24 cellular contexts compared by ENCODE assay signal in the genomic region with DNA sequence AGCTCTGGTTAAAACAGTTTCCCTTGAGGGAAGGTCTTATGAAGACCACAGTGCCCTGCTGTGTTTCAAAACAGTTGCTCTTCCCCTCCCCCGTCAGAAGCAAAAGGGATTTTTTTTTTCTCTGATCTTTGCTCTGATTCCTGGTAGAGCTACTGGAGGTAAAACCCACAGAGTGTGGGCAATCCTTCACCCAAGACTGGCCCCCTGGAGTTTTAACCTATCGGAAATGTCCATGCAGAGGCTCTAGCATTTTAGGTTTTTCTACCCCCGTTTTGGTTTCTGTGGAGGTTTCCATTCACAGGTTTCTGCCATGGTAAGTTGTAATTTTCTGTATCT. TPM values are rescaled to one million over a fixed set of nuclear protein-coding genes. Genes with fewer than 3 reads are reported as not detected.
DNase-seq lines count a peak whose midpoint lies in the region; ATAC-seq, FAIRE-seq and TF ChIP-seq lines count a peak whose summit lies in the region.
"Had no signal": no experiment of that assay in that cellular context is flagged by ENCODE, and none has a peak within 500 bp of the region (broad histone marks: within the 10 kb centered on the region; RNA-seq: fewer than 3 reads in every experiment).

No MANE protein-coding gene starts in this region.

- H3K9me3 ChIP-seq in PC-9 (ENCODE audit: insufficient read depth, low read depth) (no peaks in the 10 kb centered on the region), thyroid gland (no peaks in the 10 kb centered on the region)
- H3K9me3 ChIP-seq: ascending aorta, psoas muscle had no signal

- TF ChIP-seq POLR2A in thyroid gland (IDR thresholded peaks at IDR 0.05): no peak
- TF ChIP-seq POLR2A in H54 (IDR thresholded peaks at IDR 0.05; ENCODE audit: low read depth, low read length): no peak

- peak overlapping the region; percentile 52 for H3K4me3 Mint-ChIP-seq in activated CD4-positive, alpha-beta T cell treated with anti-CD3 and anti-CD28 coated beads, Interleukin-2, amount 10 ng/mL, durations not matched to agents 24 days and 14 days
- H3K4me3 Mint-ChIP-seq in activated CD4-positive, alpha-beta memory T cell treated with anti-CD3 and anti-CD28 coated beads, Interleukin-2, amount 10 ng/mL, durations not matched to agents 7 days and 5 days: no peak overlapping the region
- peak overlapping the region; percentile 38 for H3K4me3 Mint-ChIP-seq in natural killer cell treated with Interleukin-12 subunit alpha and Interleukin-12 subunit beta and Interleukin-15 and Interleukin-18, amount 100 ng/mL, for 72 hours
- H3K4me3 Mint-ChIP-seq: natural killer cell, type B pancreatic cell had no signal

- no peak for TF ChIP-seq CTCF in PC-9 (conservative IDR thresholded peaks at IDR 0.05)
- TF ChIP-seq CTCF in thyroid gland (IDR thresholded peaks at IDR 0.05): no peak

- no peaks in the 10 kb centered on the region for H4K20me1 ChIP-seq in PC-9 (ENCODE audit: insufficient read depth)

- H3K4me2 ChIP-seq in PC-9: no peak overlapping the region
- H3K4me2 ChIP-seq: smooth muscle cell had no signal

- H3K27ac Mint-ChIP-seq in activated CD4-positive, alpha-beta T cell treated with anti-CD3 and anti-CD28 coated beads, Interleukin-2, amount 10 ng/mL, durations not matched to agents 24 days and 14 days: peak overlapping the region; percentile 83
- H3K27ac Mint-ChIP-seq in activated CD4-positive, alpha-beta memory T cell treated with anti-CD3 and anti-CD28 coated beads, Interleukin-2, amount 10 ng/mL, durations not matched to agents 7 days and 5 days: peak overlapping the region; percentile 44
- peak overlapping the region; percentile 62 to 82 for H3K27ac Mint-ChIP-seq in natural killer cell treated with Interleukin-12 subunit alpha and Interleukin-12 subunit beta and Interleukin-15 and Interleukin-18, amount 100 ng/mL, for 72 hours
- H3K27ac Mint-ChIP-seq: natural killer cell, type B pancreatic cell had no signal

- H3K27me3 ChIP-seq in PC-9 (ENCODE audit: insufficient read depth, low read depth) (peaks cover 22% of the 10 kb centered on the region), thyroid gland (no peaks in the 10 kb centered on the region)
- H3K27me3 ChIP-seq: ascending aorta had no signal

- ATAC-seq in natural killer cell treated with Interleukin-12 subunit alpha and Interleukin-12 subunit beta and Interleukin-15 and Interleukin-18, amount 100 ng/mL, for 72 hours: peak; percentile 89 to 92
- ATAC-seq: heart right ventricle, psoas muscle had no signal

- H2AFZ ChIP-seq in PC-9: no peak overlapping the region

- CTCF ChIA-PET in activated CD4-positive, alpha-beta memory T cell treated with anti-CD3 and anti-CD28 coated beads, Interleukin-2, amount 10 ng/mL, durations not matched to agents 7 days and 5 days (lab: Charles Lee): interaction anchor here (0.6 to 3.0 kb wide), 2 partner anchors 15 to 48 kb away, joined by 4 to 15 read pairs; no protein-coding TSS in a partner anchor
- CTCF ChIA-PET in PC-9 (lab: Charles Lee): no interaction called here

- no TSS peak for BruUV-seq in PC-9 (replicated peaks; lab: Mats Ljungman, UMichigan)

- no peak for FAIRE-seq in H54 (lab: Jason Lieb, UNC)

- no peaks in the 10 kb centered on the region for H3K36me3 ChIP-seq in PC-9 (ENCODE audit: low read depth)
- no peaks in the 10 kb centered on the region for H3K36me3 ChIP-seq in thyroid gland
- H3K36me3 ChIP-seq: ascending aorta, heart right ventricle had no signal

- no peaks in the 10 kb centered on the region for H3K9me2 ChIP-seq in PC-9 (ENCODE audit: insufficient read depth)

- no peaks in the 10 kb centered on the region for H3F3A ChIP-seq in PC-9 (ENCODE audit: insufficient read depth, low read depth)

- no peaks in the 10 kb centered on the region for H3K79me2 ChIP-seq in PC-9 (ENCODE audit: low read depth)

- in situ Hi-C loops in KBM-7 (cut with MboI; ENCODE audit: low pct_unique_long_range_greater_than_20kb, low sequenced_read_pairs): no loop called here

- H3K4me1 Mint-ChIP-seq in activated CD4-positive, alpha-beta T cell treated with anti-CD3 and anti-CD28 coated beads, Interleukin-2, amount 10 ng/mL, durations not matched to agents 24 days and 14 days: peaks cover 29% of the 10 kb centered on the region
- peaks cover 24% of the 10 kb centered on the region for H3K4me1 Mint-ChIP-seq in activated CD4-positive, alpha-beta memory T cell treated with anti-CD3 and anti-CD28 coated beads, Interleukin-2, amount 10 ng/mL, durations not matched to agents 7 days and 5 days
- peaks cover 23 to 28% of the 10 kb centered on the region in 2 donors for H3K4me1 Mint-ChIP-seq in natural killer cell treated with Interleukin-12 subunit alpha and Interleukin-12 subunit beta and Interleukin-15 and Interleukin-18, amount 100 ng/mL, for 72 hours (ENCODE audit: low read depth in 2 of 2)

- H3K4me3 ChIP-seq in PC-9 (no peak overlapping the region), thyroid gland (replicated peaks in 1 of 3) (no peak overlapping the region)
- H3K4me3 ChIP-seq: ascending aorta, heart right ventricle, psoas muscle, smooth muscle cell had no signal

- peaks cover 8% of the 10 kb centered on the region for H3K27me3 Mint-ChIP-seq in activated CD4-positive, alpha-beta T cell treated with anti-CD3 and anti-CD28 coated beads, Interleukin-2, amount 10 ng/mL, durations not matched to agents 24 days and 14 days
- peaks cover 26% of the 10 kb centered on the region for H3K27me3 Mint-ChIP-seq in activated CD4-positive, alpha-beta memory T cell treated with anti-CD3 and anti-CD28 coated beads, Interleukin-2, amount 10 ng/mL, durations not matched to agents 7 days and 5 days
- H3K27me3 Mint-ChIP-seq in natural killer cell treated with Interleukin-12 subunit alpha and Interleukin-12 subunit beta and Interleukin-15 and Interleukin-18, amount 100 ng/mL, for 72 hours: peaks cover 14 to 23% of the 10 kb centered on the region in 2 donors

- 23 to 27% methylated on average over 3 of the region's 3 CpGs for WGBS in thyroid gland, 2 donors

- DNase-seq in activated CD4-positive, alpha-beta T cell treated with anti-CD3 and anti-CD28 coated beads, Interleukin-2, amount 10 ng/mL, durations not matched to agents 24 days and 14 days: peak; percentile 81
- DNase-seq in activated CD4-positive, alpha-beta T cell treated with anti-CD3 and anti-CD28 coated beads, Interleukin-2, amount 50 U/mL, for 1 hour: no peak
- DNase-seq in KBM-7 (peak; percentile 72), PC-9 (no peak), thyroid gland (no peak), H54 (ENCODE audit: insufficient read length, low spot score) (no peak)
- peak; percentile 33 for DNase-seq in activated CD4-positive, alpha-beta memory T cell treated with anti-CD3 and anti-CD28 coated beads, Interleukin-2, amount 10 ng/mL, durations not matched to agents 7 days and 5 days
- DNase-seq in natural killer cell treated with Interleukin-12 subunit alpha and Interleukin-12 subunit beta and Interleukin-15 and Interleukin-18, amount 100 ng/mL, for 72 hours (ENCODE audit: low spot score): no peak
- DNase-seq: activated CD4-positive, CD25-positive, alpha-beta regulatory T cell; C1 segment of cervical spinal cord; HCEC 1CT; heart right ventricle; islet precursor cell; mammary epithelial cell; natural killer cell; NCI-H187; psoas muscle; Right ventricle myocardium superior had no signal

- intact Hi-C loops in activated CD4-positive, alpha-beta T cell treated with anti-CD3 and anti-CD28 coated beads, Interleukin-2, amount 10 ng/mL, durations not matched to agents 24 days and 14 days (cut with micrococcal nuclease): loop anchor here (1.0 kb wide), 2 partner anchors 14 to 48 kb away; no protein-coding TSS in a partner anchor
- intact Hi-C loops in PC-9 (cut with micrococcal nuclease; ENCODE audit: unreplicated experiment) (no loop called here), thyroid gland (cut with DNase I) (no loop called here)

- peaks cover 4% of the 10 kb centered on the region for H3K9me3 Mint-ChIP-seq in activated CD4-positive, alpha-beta T cell treated with anti-CD3 and anti-CD28 coated beads, Interleukin-2, amount 10 ng/mL, durations not matched to agents 24 days and 14 days
- no peaks in the 10 kb centered on the region for H3K9me3 Mint-ChIP-seq in activated CD4-positive, alpha-beta memory T cell treated with anti-CD3 and anti-CD28 coated beads, Interleukin-2, amount 10 ng/mL, durations not matched to agents 7 days and 5 days
- H3K9me3 Mint-ChIP-seq in natural killer cell treated with Interleukin-12 subunit alpha and Interleukin-12 subunit beta and Interleukin-15 and Interleukin-18, amount 100 ng/mL, for 72 hours: no peaks in the 10 kb centered on the region
- H3K9me3 Mint-ChIP-seq: natural killer cell, type B pancreatic cell had no signal

- no peaks in the 10 kb centered on the region for H3K36me3 Mint-ChIP-seq in activated CD4-positive, alpha-beta T cell treated with anti-CD3 and anti-CD28 coated beads, Interleukin-2, amount 10 ng/mL, durations not matched to agents 24 days and 14 days (ENCODE audit: low read depth)
- no peaks in the 10 kb centered on the region for H3K36me3 Mint-ChIP-seq in activated CD4-positive, alpha-beta memory T cell treated with anti-CD3 and anti-CD28 coated beads, Interleukin-2, amount 10 ng/mL, durations not matched to agents 7 days and 5 days (ENCODE audit: low read depth)
- H3K36me3 Mint-ChIP-seq in natural killer cell treated with Interleukin-12 subunit alpha and Interleukin-12 subunit beta and Interleukin-15 and Interleukin-18, amount 100 ng/mL, for 72 hours: no peaks in the 10 kb centered on the region
- H3K36me3 Mint-ChIP-seq: natural killer cell, type B pancreatic cell had no signal

- H3K27ac ChIP-seq in PC-9 (no peak overlapping the region), thyroid gland (no peak overlapping the region)
- H3K27ac ChIP-seq: ascending aorta, heart right ventricle, psoas muscle had no signal

- H3K4me1 ChIP-seq in PC-9 (replicated peaks; ENCODE audit: insufficient read depth): no peaks in the 10 kb centered on the region
- H3K4me1 ChIP-seq in thyroid gland: no peaks in the 10 kb centered on the region
- H3K4me1 ChIP-seq: ascending aorta, psoas muscle had no signal

- POLR2A ChIA-PET in activated CD4-positive, alpha-beta memory T cell treated with anti-CD3 and anti-CD28 coated beads, Interleukin-2, amount 10 ng/mL, durations not matched to agents 7 days and 5 days (lab: Charles Lee): interaction anchor here (1.0 kb wide), 1 partner anchor 16 kb away, joined by 4 read pairs; no protein-coding TSS in a partner anchor
- POLR2A ChIA-PET in PC-9 (lab: Charles Lee; ENCODE audit: unreplicated experiment): no interaction called here

RNA-seq across cellular contexts. Expression of a gene that starts 27.7 kb away (rescaled TPM):
- 0.24 and 0.86 TPM in 2 replicates for total RNA-seq in activated CD4-positive, alpha-beta T cell treated with anti-CD3 and anti-CD28 coated beads, Interleukin-2, amount 10 ng/mL, durations not matched to agents 24 days and 14 days
- 1 to 10 TPM; 1.7 to 2.4 TPM for total RNA-seq in activated CD4-positive, alpha-beta memory T cell treated with anti-CD3 and anti-CD28 coated beads, Interleukin-2, amount 10 ng/mL, durations not matched to agents 7 days and 5 days
- total RNA-seq in natural killer cell treated with Interleukin-12 subunit alpha and Interleukin-12 subunit beta and Interleukin-15 and Interleukin-18, amount 100 ng/mL, for 72 hours: 1 to 10 TPM in 1 of 2 donors, under 1 TPM in 1; 0.90 to 1.0 TPM
- 0.13 and 0.25 TPM in 2 replicates for total RNA-seq in PC-9 (2021)
- total RNA-seq in thyroid gland: under 1 TPM in 3 of 4 donors, not detected in 1; 0.20 to 0.81 (median 0.45) TPM
- total RNA-seq: A172, ascending aorta had no signal

RNA-seq across cellular contexts. Expression of a gene that starts 44.5 kb away (rescaled TPM):
- not detected in 2 replicates for total RNA-seq in activated CD4-positive, alpha-beta T cell treated with anti-CD3 and anti-CD28 coated beads, Interleukin-2, amount 10 ng/mL, durations not matched to agents 24 days and 14 days
- not detected for total RNA-seq in activated CD4-positive, alpha-beta memory T cell treated with anti-CD3 and anti-CD28 coated beads, Interleukin-2, amount 10 ng/mL, durations not matched to agents 7 days and 5 days
- total RNA-seq in natural killer cell treated with Interleukin-12 subunit alpha and Interleukin-12 subunit beta and Interleukin-15 and Interleukin-18, amount 100 ng/mL, for 72 hours: not detected
- total RNA-seq in PC-9 (2021) (not detected in 2 replicates), thyroid gland (not detected)
- total RNA-seq: A172, ascending aorta, cerebellum, heart right ventricle, mammary epithelial cell, natural killer cell, NCI-H460, psoas muscle, Right ventricle myocardium superior, smooth muscle cell had no signal

Comparison
In these comparisons a context has a peak if more than half of its experiments do, and no peak if none do; other contexts are left out.
1. DNase-seq: peak in activated CD4-positive, alpha-beta T cell treated with anti-CD3 and anti-CD28 coated beads, Interleukin-2, amount 10 ng/mL, durations not matched to agents 24 days and 14 days (single experiment), KBM-7 (single experiment) and activated CD4-positive, alpha-beta memory T cell treated with anti-CD3 and anti-CD28 coated beads, Interleukin-2, amount 10 ng/mL, durations not matched to agents 7 days and 5 days (single experiment); none in activated CD4-positive, alpha-beta T cell treated with anti-CD3 and anti-CD28 coated beads, Interleukin-2, amount 50 U/mL, for 1 hour (single experiment), natural killer cell treated with Interleukin-12 subunit alpha and Interleukin-12 subunit beta and Interleukin-15 and Interleukin-18, amount 100 ng/mL, for 72 hours (single experiment), PC-9 (0 of 2), thyroid gland (0 of 2) and H54 (single experiment).
2. Peak in every context shown above with its lines, with median percentiles within 50 percentile points of each other: H3K27ac Mint-ChIP-seq.